31 cellular contexts compared by ENCODE assay signal in genomic region chr12:117761528-117762100, GRCh38.
"Had no signal": no experiment of that assay in that cellular context is flagged by ENCODE, and none has a peak within 500 bp of the region (broad histone marks: within the 10 kb centered on the region; RNA-seq: fewer than 3 reads in every experiment).

No MANE protein-coding gene starts in this region.

- H3K36me3 ChIP-seq: adrenal gland, ascending aorta, breast epithelium, cardiac muscle cell, colonic mucosa, esophagus muscularis mucosa, gastrocnemius medialis, heart left ventricle, WERI-Rb-1 had no signal

- FAIRE-seq: endometrium had no signal

- H3K4me3 ChIP-seq: adrenal gland, ascending aorta, breast epithelium, cardiac muscle cell, colonic mucosa, esophagus muscularis mucosa, gastrocnemius medialis, heart left ventricle had no signal

- H3K4me1 ChIP-seq: adrenal gland, ascending aorta, breast epithelium, colonic mucosa, esophagus muscularis mucosa, foreskin keratinocyte, gastrocnemius medialis, heart left ventricle had no signal

- H3K9me3 ChIP-seq: adrenal gland, colonic mucosa, gastrocnemius medialis had no signal

- DNase-seq: activated B cell treated with CpG ODN at 0.5 μM for 24 hours; activated CD4-positive, alpha-beta T cell treated with anti-CD3 and anti-CD28 coated beads for 48 hours; activated CD4-positive, alpha-beta T cell treated with anti-CD3 and anti-CD28 coated beads, Interleukin-2, amount 50 U/mL, for 1 hour; activated CD4-positive, alpha-beta T cell treated with anti-CD3 and anti-CD28 coated beads, Interleukin-2, amount 50 U/mL, for 48 hours; activated CD8-positive, alpha-beta memory T cell treated with anti-CD3 and anti-CD28 coated beads for 24 hours; activated CD8-positive, alpha-beta T cell treated with anti-CD3 and anti-CD28 coated beads for 36 hours; activated effector memory CD4-positive, alpha-beta T cell treated with anti-CD3 and anti-CD28 coated beads, Interleukin-2, amount 50 U/mL, for 16 hours; activated naive CD4-positive, alpha-beta T cell treated with anti-CD3 and anti-CD28 coated beads for 36 hours; activated naive CD8-positive, alpha-beta T cell treated with anti-CD3 and anti-CD28 coated beads for 36 hours; activated naive CD8-positive, alpha-beta T cell treated with anti-CD3 and anti-CD28 coated beads, Interleukin-2, amount 50 U/mL, for 24 hours; activated T-cell treated with anti-CD3 and anti-CD28 coated beads, Interleukin-2, amount 50 U/mL, for 48 hours; adrenal gland; amygdala; central memory CD4-positive, alpha-beta T cell; cerebellar nuclear complex; colonic mucosa; effector CD8-positive, alpha-beta T cell; erythroblast; foreskin keratinocyte; gastrocnemius medialis; glutamatergic neuron; heart left ventricle; T-helper 17 cell; T1000; WERI-Rb-1 had no signal

- H3K27ac ChIP-seq: adrenal gland, ascending aorta, breast epithelium, cardiac muscle cell, colonic mucosa, esophagus muscularis mucosa, foreskin keratinocyte, gastrocnemius medialis, heart left ventricle, WERI-Rb-1 had no signal

- ATAC-seq: activated CD4-positive, CD25-positive, alpha-beta regulatory T cell treated with anti-CD3 and anti-CD28 coated beads, Interleukin-2, amount 50 U/mL, for 24 hours; activated CD8-positive, alpha-beta T cell treated with anti-CD3 and anti-CD28 coated beads for 36 hours; activated naive CD8-positive, alpha-beta T cell treated with anti-CD3 and anti-CD28 coated beads, Interleukin-2, amount 50 U/mL, for 24 hours; foreskin keratinocyte; gastrocnemius medialis; heart left ventricle; T-helper 17 cell had no signal

- H3K27me3 ChIP-seq: adrenal gland, ascending aorta, breast epithelium, cardiac muscle cell, colonic mucosa, foreskin keratinocyte, gastrocnemius medialis had no signal
